8 cellular contexts compared by ENCODE assay signal in genomic region chr18:9135081-9135911, GRCh38. TPM values are rescaled to one million over a fixed set of nuclear protein-coding genes. Genes with fewer than 3 reads are reported as not detected.
DNase-seq lines count a peak whose midpoint lies in the region; ATAC-seq and TF ChIP-seq lines count a peak whose summit lies in the region.

No MANE protein-coding gene starts in this region.

- ATAC-seq in activated T-cell treated with anti-CD3 and anti-CD28 coated beads, Interleukin-2, amount 50 U/mL, for 72 hours (replicated peaks in 1 of 2): no peak
- no peak for ATAC-seq in activated naive CD8-positive, alpha-beta T cell treated with anti-CD3 and anti-CD28 coated beads, Interleukin-2, amount 10 ng/mL, durations not matched to agents 7 days and 5 days (ENCODE audit: low read depth)
- no peak for ATAC-seq in right lobe of liver
- ATAC-seq in upper lobe of left lung (ENCODE audit: low FRiP score in 2 of 2): no peak

- H3K4me1 ChIP-seq in right lobe of liver (peaks cover 0 to 54% (median 21%) of the 10 kb centered on the region in 4 donors), upper lobe of left lung (peaks cover 22 to 36% (median 33%) of the 10 kb centered on the region in 4 donors)

- H3K27ac ChIP-seq in right lobe of liver: peak overlapping the region; percentile 92 to 94 (median 93)
- H3K27ac ChIP-seq in upper lobe of left lung: peak overlapping the region; percentile 98 to 100 (median 99)

- no peaks in the 10 kb centered on the region for H3K27me3 Mint-ChIP-seq in activated T-cell treated with anti-CD3 and anti-CD28 coated beads, Interleukin-2, amount 50 U/mL, for 72 hours (ENCODE audit: low read depth)
- H3K27me3 Mint-ChIP-seq in activated naive CD8-positive, alpha-beta T cell treated with anti-CD3 and anti-CD28 coated beads, Interleukin-2, amount 10 ng/mL, durations not matched to agents 7 days and 5 days: no peaks in the 10 kb centered on the region

- H3K9me3 Mint-ChIP-seq in activated T-cell treated with anti-CD3 and anti-CD28 coated beads, Interleukin-2, amount 50 U/mL, for 72 hours: no peaks in the 10 kb centered on the region
- H3K9me3 Mint-ChIP-seq in activated naive CD8-positive, alpha-beta T cell treated with anti-CD3 and anti-CD28 coated beads, Interleukin-2, amount 10 ng/mL, durations not matched to agents 7 days and 5 days: no peaks in the 10 kb centered on the region

- TF ChIP-seq CTCF in right lobe of liver (IDR thresholded peaks at IDR 0.05) (no peak), upper lobe of left lung (IDR thresholded peaks at IDR 0.05) (no peak)

- POLR2A ChIA-PET in activated naive CD8-positive, alpha-beta T cell treated with anti-CD3 and anti-CD28 coated beads, Interleukin-2, amount 10 ng/mL, durations not matched to agents 7 days and 5 days (lab: Charles Lee): interaction anchor here (1.0 to 6.6 kb wide), 13 partner anchors 9 to 52 kb away, joined by 3 to 99 read pairs (median 15); partner anchors contain the start of gene NDUFV2

- no peak for DNase-seq in activated T-cell treated with anti-CD3 and anti-CD28 coated beads, Interleukin-2, amount 50 U/mL, for 72 hours
- no peak for DNase-seq in activated T-cell treated with anti-CD3 and anti-CD28 coated beads, Interleukin-2, amount 50 U/mL, for 48 hours
- no peak for DNase-seq in activated naive CD8-positive, alpha-beta T cell treated with anti-CD3 and anti-CD28 coated beads, Interleukin-2, amount 10 ng/mL, durations not matched to agents 7 days and 5 days
- no peak for DNase-seq in right lobe of liver
- DNase-seq in upper lobe of left lung: no peak
- DNase-seq in NCI-H1048 (lab: John Stamatoyannopoulos, UW): no peak
- no peak for DNase-seq in MV-4-11 (lab: John Stamatoyannopoulos, UW)
- no peak for DNase-seq in pons (ENCODE audit: low spot score)

- intact Hi-C loops in right lobe of liver (cut with DNase I): no loop called here

- peaks cover 54% of the 10 kb centered on the region for H3K4me1 Mint-ChIP-seq in activated T-cell treated with anti-CD3 and anti-CD28 coated beads, Interleukin-2, amount 50 U/mL, for 72 hours (ENCODE audit: low read depth)
- H3K4me1 Mint-ChIP-seq in activated naive CD8-positive, alpha-beta T cell treated with anti-CD3 and anti-CD28 coated beads, Interleukin-2, amount 10 ng/mL, durations not matched to agents 7 days and 5 days: peaks cover 34% of the 10 kb centered on the region

- H3K27me3 ChIP-seq in right lobe of liver (no peaks in the 10 kb centered on the region), upper lobe of left lung (no peaks in the 10 kb centered on the region)

- H3K9me3 ChIP-seq in right lobe of liver (no peaks in the 10 kb centered on the region), upper lobe of left lung (no peaks in the 10 kb centered on the region)

- H3K4me3 ChIP-seq in right lobe of liver: peak overlapping the region; percentile 50 to 77 (median 64)
- peak overlapping the region; percentile 54 to 83 (median 82) for H3K4me3 ChIP-seq in upper lobe of left lung

- H3K4me3 Mint-ChIP-seq in activated T-cell treated with anti-CD3 and anti-CD28 coated beads, Interleukin-2, amount 50 U/mL, for 72 hours: peak overlapping the region; percentile 95
- H3K4me3 Mint-ChIP-seq in activated naive CD8-positive, alpha-beta T cell treated with anti-CD3 and anti-CD28 coated beads, Interleukin-2, amount 10 ng/mL, durations not matched to agents 7 days and 5 days: peak overlapping the region; percentile 97

- peak overlapping the region; percentile 96 for H3K27ac Mint-ChIP-seq in activated T-cell treated with anti-CD3 and anti-CD28 coated beads, Interleukin-2, amount 50 U/mL, for 72 hours
- H3K27ac Mint-ChIP-seq in activated naive CD8-positive, alpha-beta T cell treated with anti-CD3 and anti-CD28 coated beads, Interleukin-2, amount 10 ng/mL, durations not matched to agents 7 days and 5 days: peak overlapping the region; percentile 99

- peaks cover 30 to 50% of the 10 kb centered on the region in 2 donors for H3K36me3 Mint-ChIP-seq in activated T-cell treated with anti-CD3 and anti-CD28 coated beads, Interleukin-2, amount 50 U/mL, for 72 hours (ENCODE audit: insufficient read depth in 2 of 2)
- peaks cover 30% of the 10 kb centered on the region for H3K36me3 Mint-ChIP-seq in activated naive CD8-positive, alpha-beta T cell treated with anti-CD3 and anti-CD28 coated beads, Interleukin-2, amount 10 ng/mL, durations not matched to agents 7 days and 5 days

- no peak for TF ChIP-seq EP300 in upper lobe of left lung (IDR thresholded peaks at IDR 0.05)

- peaks cover 3 to 22% (median 11%) of the 10 kb centered on the region in 4 donors for H3K36me3 ChIP-seq in right lobe of liver
- H3K36me3 ChIP-seq in upper lobe of left lung: peaks cover 0 to 25% (median 5%) of the 10 kb centered on the region in 4 donors

- 30% methylated on average over 12 of the region's 12 CpGs for WGBS in right lobe of liver (ENCODE audit: insufficient coverage, low coverage, low lambda C conversion rate, missing lambda C conversion rate)
- 58 to 59% methylated on average over 12 of the region's 12 CpGs for WGBS in upper lobe of left lung, 2 donors

- TF ChIP-seq POLR2A in right lobe of liver (IDR thresholded peaks at IDR 0.05) (no peak), upper lobe of left lung (IDR thresholded peaks at IDR 0.05) (no peak)

RNA-seq across cellular contexts. Expression of gene ANKRD12, which starts 1.3 kb away (rescaled TPM):
- total RNA-seq in activated T-cell treated with anti-CD3 and anti-CD28 coated beads, Interleukin-2, amount 50 U/mL, for 72 hours: 100 to 1,000 TPM in 1 of 2 donors, 10 to 100 TPM in 1; 84.4 to 123 TPM
- total RNA-seq in activated naive CD8-positive, alpha-beta T cell treated with anti-CD3 and anti-CD28 coated beads, Interleukin-2, amount 10 ng/mL, durations not matched to agents 7 days and 5 days: 100 to 1,000 TPM; 107 to 117 TPM
- total RNA-seq in right lobe of liver (10 to 100 TPM; 12.3 to 38.7 (median 21.4) TPM), upper lobe of left lung (10 to 100 TPM; 32.8 to 80.7 (median 65.6) TPM)

RNA-seq across cellular contexts. Expression of gene NDUFV2, which starts 32.8 kb away (rescaled TPM):
- total RNA-seq in activated T-cell treated with anti-CD3 and anti-CD28 coated beads, Interleukin-2, amount 50 U/mL, for 72 hours: 100 to 1,000 TPM; 394 to 497 TPM
- 100 to 1,000 TPM; 166 to 168 TPM for total RNA-seq in activated naive CD8-positive, alpha-beta T cell treated with anti-CD3 and anti-CD28 coated beads, Interleukin-2, amount 10 ng/mL, durations not matched to agents 7 days and 5 days
- total RNA-seq in right lobe of liver (100 to 1,000 TPM; 164 to 236 (median 183) TPM), upper lobe of left lung (100 to 1,000 TPM in 4 of 6 donors, 10 to 100 TPM in 2; 45.3 to 154 (median 113) TPM)
